ENCODE assay signal across 24 cellular contexts in the genomic region with DNA sequence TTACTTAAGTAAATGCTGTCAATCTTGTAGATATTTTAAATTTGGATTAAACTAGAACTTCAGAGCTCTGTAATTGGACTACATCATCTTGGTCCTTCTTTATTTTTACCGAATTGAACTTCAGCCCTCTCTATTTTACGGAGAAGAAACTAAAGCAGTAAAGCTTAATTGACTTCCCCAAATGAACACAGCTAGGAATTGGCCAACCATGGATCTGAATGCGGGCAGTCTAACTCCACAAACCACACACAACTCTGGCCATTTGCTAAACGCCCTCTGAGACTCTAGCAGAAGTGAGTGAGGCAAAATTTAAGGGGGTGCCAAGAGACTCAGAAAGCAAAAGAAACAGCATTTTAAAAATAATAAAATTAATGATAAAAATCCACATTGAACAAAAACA.
"Had no signal": no experiment of that assay in that cellular context is flagged by ENCODE, and none has a peak within 500 bp of the region (broad histone marks: within the 10 kb centered on the region; RNA-seq: fewer than 3 reads in every experiment).

No MANE protein-coding gene starts in this region.

- ATAC-seq: body of pancreas; left lobe of liver; naive thymus-derived CD8-positive, alpha-beta T cell; psoas muscle; stimulated activated naive B cell treated with anti-CD40 and anti-IgM and Interleukin-4, amounts not matched to agents 10 μg/mL and 1 μg/mL and 100 μg/mL, for 72 hours had no signal

- DNase-seq: activated CD4-positive, alpha-beta memory T cell treated with anti-CD3 and anti-CD28 coated beads for 36 hours; activated CD4-positive, alpha-beta T cell treated with anti-CD3 and anti-CD28 coated beads, Interleukin-2, amount 10 ng/mL, durations not matched to agents 24 days and 14 days; activated CD4-positive, CD25-positive, alpha-beta regulatory T cell treated with anti-CD3 and anti-CD28 coated beads, Interleukin-2, amount 50 U/mL, for 72 hours; activated CD8-positive, alpha-beta memory T cell treated with anti-CD3 and anti-CD28 coated beads, Interleukin-2, amount 50 U/mL, for 4 hours; activated effector memory CD4-positive, alpha-beta T cell treated with anti-CD3 and anti-CD28 coated beads, Interleukin-2, amount 50 U/mL, for 16 hours; activated naive CD4-positive, alpha-beta T cell treated with anti-CD3 and anti-CD28 coated beads for 36 hours; activated naive CD8-positive, alpha-beta T cell treated with anti-CD3 and anti-CD28 coated beads for 36 hours; activated T-cell treated with anti-CD3 and anti-CD28 coated beads, Interleukin-2, amount 50 U/mL, for 1 hour; adrenal gland; aorta; body of pancreas; dermis blood vessel endothelial cell; effector CD4-positive, alpha-beta T cell; kidney glomerular epithelial cell; midbrain; naive thymus-derived CD8-positive, alpha-beta T cell; nucleus accumbens; psoas muscle; stimulated activated CD4-positive, alpha-beta T cell treated with anti-CD3 and anti-CD28 coated beads, Interleukin-1b, Interleukin-23, amount 100 ng/mL, for 48 hours; stimulated activated naive B cell treated with anti-CD40 and anti-IgM and Interleukin-4, amounts not matched to agents 10 μg/mL and 1 μg/mL and 100 μg/mL, for 72 hours; stomach; T-helper 9 cell; tibial artery had no signal
